8 cellular contexts compared by ENCODE assay signal in the genomic region with DNA sequence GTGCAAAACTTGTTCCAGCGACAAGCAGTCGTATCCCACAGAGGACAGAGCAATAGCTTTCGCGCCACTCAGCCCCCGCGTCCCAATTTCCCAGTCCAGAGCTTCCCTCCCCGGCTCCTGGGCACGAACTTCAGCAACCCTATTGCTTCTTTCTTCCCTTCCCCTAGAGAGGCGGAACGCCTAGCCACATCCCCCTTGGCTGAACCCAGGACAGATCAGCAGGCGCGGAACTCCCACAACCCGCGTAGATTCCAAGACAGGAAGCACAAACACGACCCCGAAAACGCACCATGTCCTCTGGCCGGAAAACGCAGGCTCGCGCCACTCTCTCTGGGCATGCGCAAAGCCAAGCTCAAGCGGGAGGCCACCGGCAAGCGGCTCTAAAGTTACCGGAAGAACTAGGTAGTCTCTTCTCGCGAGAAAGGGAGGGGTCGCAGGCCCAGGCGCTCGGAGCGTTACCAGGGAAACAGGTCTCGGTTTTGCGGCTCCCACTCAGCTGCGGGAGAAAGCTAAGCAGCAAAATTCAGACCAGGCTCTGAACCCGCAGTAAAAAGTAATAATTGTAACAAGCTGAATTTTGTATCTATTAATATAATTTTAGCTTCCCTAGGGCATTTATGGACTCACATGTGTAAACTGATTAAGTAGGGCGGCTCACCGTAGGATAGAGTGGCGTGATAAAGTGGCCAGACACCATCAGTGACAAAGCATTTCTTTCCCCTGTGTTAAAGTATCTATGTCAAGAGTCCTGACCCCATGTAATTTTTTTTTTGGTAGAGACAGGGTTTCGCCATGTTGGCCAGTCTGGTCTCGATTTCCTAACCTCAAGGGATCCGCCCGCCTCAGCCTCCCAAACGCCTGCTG. TPM values are rescaled to one million over a fixed set of nuclear protein-coding genes. Genes with fewer than 3 reads are reported as not detected.
DNase-seq lines count a peak whose midpoint lies in the region; ATAC-seq lines count a peak whose summit lies in the region.

A gene (minus strand): TSS at position 323 of the 864 bp plus-strand sequence. CDS start 31 bp downstream, at position 292.

- H3K9me3 ChIP-seq in BLaER1, result no peaks in the 10 kb centered on the region

- H3K4me3 Mint-ChIP-seq in activated CD4-positive, alpha-beta T cell treated with anti-CD3 and anti-CD28 coated beads, Interleukin-2, amount 10 ng/mL, durations not matched to agents 7 days and 5 days, result peak within 1 kb of the TSS; percentile 99

- H3K27ac ChIP-seq in BLaER1, result peak within 1 kb of the TSS; percentile 96

- peak; percentile 100 for DNase-seq in NCI-H69 (lab: John Stamatoyannopoulos, UW)
- DNase-seq in activated CD4-positive, alpha-beta T cell treated with anti-CD3 and anti-CD28 coated beads, Interleukin-2, amount 10 ng/mL, durations not matched to agents 7 days and 5 days, result peak; percentile 96
- DNase-seq in cortex of kidney (lab: John Stamatoyannopoulos, UW), result peak; percentile 10
- peak; percentile 95 to 96 for DNase-seq in left colon
- DNase-seq in stimulated activated CD4-positive, alpha-beta T cell treated with anti-CD3 and anti-CD28 coated beads, Interleukin-1b, Interleukin-23, amount 100 ng/mL, for 48 hours, result peak; percentile 96

- POLR2A ChIA-PET in activated CD4-positive, alpha-beta T cell treated with anti-CD3 and anti-CD28 coated beads, Interleukin-2, amount 10 ng/mL, durations not matched to agents 7 days and 5 days (lab: Charles Lee), result interaction anchor here (0.8 to 1.1 kb wide), 3 partner anchors 14 to 235 kb away, joined by 3 read pairs; a partner anchor contains a TSS

- H3K27me3 Mint-ChIP-seq in activated CD4-positive, alpha-beta T cell treated with anti-CD3 and anti-CD28 coated beads, Interleukin-2, amount 10 ng/mL, durations not matched to agents 7 days and 5 days, result no peaks in the 10 kb centered on the region

- H3K4me3 ChIP-seq in BLaER1, result peak within 1 kb of the TSS; percentile 88

- no peaks in the 10 kb centered on the region for H3K27me3 ChIP-seq in BLaER1

- H4K20me1 ChIP-seq in BLaER1, result no peaks in the 10 kb centered on the region

- peak within 1 kb of the TSS; percentile 98 for H3K27ac Mint-ChIP-seq in activated CD4-positive, alpha-beta T cell treated with anti-CD3 and anti-CD28 coated beads, Interleukin-2, amount 10 ng/mL, durations not matched to agents 7 days and 5 days

- H3K9ac ChIP-seq in BLaER1, result peak within 1 kb of the TSS; percentile 98

- H3K36me3 ChIP-seq in BLaER1, result peaks cover 30% of the 10 kb centered on the region

- intact Hi-C loops in left colon (cut with DNase I, micrococcal nuclease), result no loop called here

- ATAC-seq in GM19328 (IDR thresholded peaks at IDR 0.05; ENCODE audit: unreplicated experiment), result peak; percentile 93
- ATAC-seq in HG03520 (IDR thresholded peaks at IDR 0.05; ENCODE audit: unreplicated experiment), result peak; percentile 96
- peak; percentile 84 for ATAC-seq in left colon

- H3K4me2 ChIP-seq in BLaER1, result peak within 1 kb of the TSS; percentile 80

- H3K4me1 Mint-ChIP-seq in activated CD4-positive, alpha-beta T cell treated with anti-CD3 and anti-CD28 coated beads, Interleukin-2, amount 10 ng/mL, durations not matched to agents 7 days and 5 days, result peaks cover 37% of the 10 kb centered on the region

- peaks cover 33% of the 10 kb centered on the region for H3K36me3 Mint-ChIP-seq in activated CD4-positive, alpha-beta T cell treated with anti-CD3 and anti-CD28 coated beads, Interleukin-2, amount 10 ng/mL, durations not matched to agents 7 days and 5 days (ENCODE audit: low read depth)

- H3K9me3 Mint-ChIP-seq in activated CD4-positive, alpha-beta T cell treated with anti-CD3 and anti-CD28 coated beads, Interleukin-2, amount 10 ng/mL, durations not matched to agents 7 days and 5 days, result no peaks in the 10 kb centered on the region

- peaks cover 16% of the 10 kb centered on the region for H3K4me1 ChIP-seq in BLaER1

- CTCF ChIA-PET in activated CD4-positive, alpha-beta T cell treated with anti-CD3 and anti-CD28 coated beads, Interleukin-2, amount 10 ng/mL, durations not matched to agents 7 days and 5 days (lab: Charles Lee), result interaction anchor here (0.8 to 1.6 kb wide), 4 partner anchors 10 to 262 kb away, joined by 3 to 4 read pairs (median 4); no protein-coding TSS in a partner anchor

RNA-seq across cellular contexts. Expression of the gene that starts here (rescaled TPM):
- 10 to 100 TPM; 41.6 to 46.6 TPM for total RNA-seq in activated CD4-positive, alpha-beta T cell treated with anti-CD3 and anti-CD28 coated beads, Interleukin-2, amount 10 ng/mL, durations not matched to agents 7 days and 5 days
- total RNA-seq in left colon, result 10 to 100 TPM; 17.7 to 23.5 TPM

Comparison
In these comparisons a context has a peak if more than half of its experiments do, and no peak if none do; other contexts are left out.
1. Peak in every context shown above with its lines: DNase-seq, ATAC-seq, H3K4me3 ChIP-seq and H3K27ac ChIP-seq.
2. DNase-seq: peak in every context shown above with its lines; median percentile 100 in NCI-H69; 96 in activated CD4-positive, alpha-beta T cell treated with anti-CD3 and anti-CD28 coated beads, Interleukin-2, amount 10 ng/mL, durations not matched to agents 7 days and 5 days; 96 in stimulated activated CD4-positive, alpha-beta T cell treated with anti-CD3 and anti-CD28 coated beads, Interleukin-1b, Interleukin-23, amount 100 ng/mL, for 48 hours; 96 in left colon; 10 in cortex of kidney.